8 cellular contexts compared by ENCODE assay signal in genomic region chr17:17184985-17185757, GRCh38. TPM values are rescaled to one million over a fixed set of nuclear protein-coding genes. Genes with fewer than 3 reads are reported as not detected.
A peak's percentile ranks its signal among the peaks of the same experiment; 100 is the strongest.
DNase-seq lines count a peak whose midpoint lies in the region; TF ChIP-seq lines count a peak whose summit lies in the region.
"Not testable (repeated sequence)": the region's sequence is repeated elsewhere in the genome, so short reads cannot be mapped to it uniquely, and the experiment has no call there.

No MANE protein-coding gene starts in this region.

- H3K4me3 Mint-ChIP-seq in CD8-positive, alpha-beta memory T cell, result peak overlapping the region; percentile 42 to 69 (median 53)
- peak overlapping the region; percentile 47 for H3K4me3 Mint-ChIP-seq in activated T-helper 2 cell treated with anti-CD3 and anti-CD28 coated beads, Interferon-gamma antibody, Interleukin-2, Interleukin-4, amounts not matched to agents 10 μg/mL and 5 μg/mL and 100 μg/mL, durations not matched to agents 14 hours and 24 hours and 36 hours (ENCODE audit: low read depth)
- not testable (repeated sequence) for H3K4me3 Mint-ChIP-seq in nephron
- peak overlapping the region; percentile 8 for H3K4me3 Mint-ChIP-seq in type B pancreatic cell

- not testable (repeated sequence) for H3K4me3 ChIP-seq in CD8-positive, alpha-beta memory T cell (ENCODE audit: low read length); mammary epithelial cell (replicated peaks in 1 of 3; ENCODE audit: insufficient read depth in 1 of 3, low read depth in 2 of 3, low read length in 3 of 3); left ventricle myocardium inferior

- peaks cover 72% of the 10 kb centered on the region for H3K4me1 ChIP-seq in CD8-positive, alpha-beta memory T cell (ENCODE audit: insufficient read depth, low read length)
- peaks cover 32% of the 10 kb centered on the region for H3K4me1 ChIP-seq in mammary epithelial cell (ENCODE audit: insufficient read depth, low read length)
- peaks cover 84% of the 10 kb centered on the region for H3K4me1 ChIP-seq in left ventricle myocardium inferior

- not testable (repeated sequence) for H3K27ac ChIP-seq in CD8-positive, alpha-beta memory T cell (ENCODE audit: low read depth, low read length); mammary epithelial cell (ENCODE audit: insufficient read depth, low read depth, low read length)
- H3K27ac ChIP-seq in VCaP (peak overlapping the region; percentile 31; the same call in 1 of the 2 replicates), left ventricle myocardium inferior (replicated peaks) (peak overlapping the region; percentile 68)

- H3K4me1 Mint-ChIP-seq in CD8-positive, alpha-beta memory T cell, result peaks cover 58 to 70% (median 63%) of the 10 kb centered on the region in 3 donors
- H3K4me1 Mint-ChIP-seq in activated T-helper 2 cell treated with anti-CD3 and anti-CD28 coated beads, Interferon-gamma antibody, Interleukin-2, Interleukin-4, amounts not matched to agents 10 μg/mL and 5 μg/mL and 100 μg/mL, durations not matched to agents 14 hours and 24 hours and 36 hours (ENCODE audit: low read depth), result peaks cover 64% of the 10 kb centered on the region
- H3K4me1 Mint-ChIP-seq in nephron, result peaks cover 33% of the 10 kb centered on the region
- H3K4me1 Mint-ChIP-seq in type B pancreatic cell (ENCODE audit: unreplicated experiment), result peaks cover 20% of the 10 kb centered on the region

- DNase-seq in CD8-positive, alpha-beta memory T cell; activated T-helper 2 cell treated with anti-CD3 and anti-CD28 coated beads, Interferon-gamma antibody, Interleukin-2, Interleukin-4, amounts not matched to agents 10 μg/mL and 5 μg/mL and 100 μg/mL, durations not matched to agents 14 hours and 24 hours and 36 hours (ENCODE audit: low spot score); mammary epithelial cell; type B pancreatic cell (ENCODE audit: extremely low spot score, unreplicated experiment): not testable (repeated sequence)
- peak; percentile 22 for DNase-seq in NK-92 treated with Interleukin-12 subunit alpha and Interleukin-12 subunit beta, amount 100 ng/mL, for 24 hours (lab: John Stamatoyannopoulos, UW)
- DNase-seq in left ventricle myocardium inferior, result peak; percentile 43

- peak overlapping the region; percentile 77 to 97 (median 87) for H3K27ac Mint-ChIP-seq in CD8-positive, alpha-beta memory T cell
- peak overlapping the region; percentile 90 for H3K27ac Mint-ChIP-seq in activated T-helper 2 cell treated with anti-CD3 and anti-CD28 coated beads, Interferon-gamma antibody, Interleukin-2, Interleukin-4, amounts not matched to agents 10 μg/mL and 5 μg/mL and 100 μg/mL, durations not matched to agents 14 hours and 24 hours and 36 hours
- H3K27ac Mint-ChIP-seq in nephron, result peak overlapping the region; percentile 35 to 64 (median 64)
- H3K27ac Mint-ChIP-seq in type B pancreatic cell, result peak overlapping the region; percentile 91

- H3K9ac ChIP-seq in mammary epithelial cell (ENCODE audit: insufficient read depth, low read length), result not testable (repeated sequence)

- H3K4me2 ChIP-seq in mammary epithelial cell (ENCODE audit: insufficient read depth, low read depth, low read length), result not testable (repeated sequence)

- intact Hi-C loops in activated T-helper 2 cell treated with anti-CD3 and anti-CD28 coated beads, Interferon-gamma antibody, Interleukin-2, Interleukin-4, amounts not matched to agents 10 μg/mL and 5 μg/mL and 100 μg/mL, durations not matched to agents 14 hours and 24 hours and 36 hours (cut with micrococcal nuclease), result loop anchor here (5.0 to 10.0 kb wide), 2 partner anchors 52 to 140 kb away; partner anchors contain the start of genes FLCN and MPRIP
- intact Hi-C loops in mammary epithelial cell (cut with micrococcal nuclease); left ventricle myocardium inferior (cut with micrococcal nuclease): not testable (repeated sequence)

- CTCF ChIA-PET in CD8-positive, alpha-beta memory T cell (lab: Charles Lee), result interaction anchor here (1.0 to 2.0 kb wide), 2 partner anchors 12 to 20 kb away, joined by 3 to 6 read pairs; no protein-coding TSS in a partner anchor
- CTCF ChIA-PET in mammary epithelial cell (lab: Charles Lee; ENCODE audit: low non-redundant PET), result not testable (repeated sequence)

- 93% methylated on average over 7 of the region's 13 CpGs for WGBS in mammary epithelial cell (ENCODE audit: low coverage, missing lambda C conversion rate)

- TSS peak; percentile 45 for BruUV-seq in mammary epithelial cell (replicated peaks; lab: Mats Ljungman, UMichigan)

- not testable (repeated sequence) for H3K27me3 ChIP-seq in CD8-positive, alpha-beta memory T cell (ENCODE audit: insufficient read depth, low read length, poor library complexity, severe bottlenecking); mammary epithelial cell (ENCODE audit: insufficient read depth, low read length); left ventricle myocardium inferior (ENCODE audit: low read depth)

- H3K9me3 Mint-ChIP-seq in CD8-positive, alpha-beta memory T cell; activated T-helper 2 cell treated with anti-CD3 and anti-CD28 coated beads, Interferon-gamma antibody, Interleukin-2, Interleukin-4, amounts not matched to agents 10 μg/mL and 5 μg/mL and 100 μg/mL, durations not matched to agents 14 hours and 24 hours and 36 hours; nephron; type B pancreatic cell: not testable (repeated sequence)

- not testable (repeated sequence) for H3K36me3 ChIP-seq in CD8-positive, alpha-beta memory T cell (ENCODE audit: insufficient read depth, low read length)
- peaks cover 35% of the 10 kb centered on the region for H3K36me3 ChIP-seq in mammary epithelial cell (ENCODE audit: insufficient read depth, low read length)
- H3K36me3 ChIP-seq in left ventricle myocardium inferior, result peaks cover 53% of the 10 kb centered on the region

- in situ Hi-C loops in mammary epithelial cell (cut with MboI; ENCODE audit: low sequenced_read_pairs in 2 of 2), result not testable (repeated sequence)

- not testable (repeated sequence) for H2AFZ ChIP-seq in mammary epithelial cell (ENCODE audit: low read depth, low read length)

- not testable (repeated sequence) for H4K20me1 ChIP-seq in mammary epithelial cell (ENCODE audit: insufficient read depth, low read length)

- peaks cover 7 to 75% (median 19%) of the 10 kb centered on the region in 3 donors for H3K36me3 Mint-ChIP-seq in CD8-positive, alpha-beta memory T cell
- H3K36me3 Mint-ChIP-seq in activated T-helper 2 cell treated with anti-CD3 and anti-CD28 coated beads, Interferon-gamma antibody, Interleukin-2, Interleukin-4, amounts not matched to agents 10 μg/mL and 5 μg/mL and 100 μg/mL, durations not matched to agents 14 hours and 24 hours and 36 hours (ENCODE audit: low read depth), result peaks cover 70% of the 10 kb centered on the region
- peaks cover 44% of the 10 kb centered on the region for H3K36me3 Mint-ChIP-seq in nephron (ENCODE audit: low read depth)
- H3K36me3 Mint-ChIP-seq in type B pancreatic cell, result peaks cover 18% of the 10 kb centered on the region

- dilution Hi-C loops in mammary epithelial cell (cut with HindIII; ENCODE audit: low sequenced_read_pairs), result not testable (repeated sequence)

- TF ChIP-seq CTCF in VCaP (conservative IDR thresholded peaks at IDR 0.05); mammary epithelial cell (conservative IDR thresholded peaks at IDR 0.05 in 1 of 2, IDR thresholded peaks at IDR 0.05 in 1 of 2; ENCODE audit: extremely low read depth in 1 of 2, insufficient read depth in 1 of 2, low read depth in 1 of 2, low read length in 2 of 2); left ventricle myocardium inferior (IDR thresholded peaks at IDR 0.05; ENCODE audit: borderline replicate concordance); nephron (IDR thresholded peaks at IDR 0.05; ENCODE audit: unreplicated experiment in 3 of 3); type B pancreatic cell (conservative IDR thresholded peaks at IDR 0.05): not testable (repeated sequence)

- not testable (repeated sequence) for H3K9me3 ChIP-seq in CD8-positive, alpha-beta memory T cell (ENCODE audit: low read length); mammary epithelial cell (replicated peaks; ENCODE audit: insufficient read depth, low read length); left ventricle myocardium inferior (replicated peaks)

- H3K79me2 ChIP-seq in mammary epithelial cell (ENCODE audit: insufficient read depth, low read length), result not testable (repeated sequence)

- POLR2A ChIA-PET in CD8-positive, alpha-beta memory T cell (lab: Charles Lee), result not testable (repeated sequence)

- not testable (repeated sequence) for H3K27me3 Mint-ChIP-seq in CD8-positive, alpha-beta memory T cell; activated T-helper 2 cell treated with anti-CD3 and anti-CD28 coated beads, Interferon-gamma antibody, Interleukin-2, Interleukin-4, amounts not matched to agents 10 μg/mL and 5 μg/mL and 100 μg/mL, durations not matched to agents 14 hours and 24 hours and 36 hours (ENCODE audit: low read depth); nephron (ENCODE audit: low read depth); type B pancreatic cell

RNA-seq across cellular contexts. Expression of gene PLD6, which starts 21.0 kb away (rescaled TPM):
- 10 to 100 TPM; 26.5 to 28.4 TPM for total RNA-seq in CD8-positive, alpha-beta memory T cell
- 6.9 TPM for polyA plus RNA-seq in CD8-positive, alpha-beta memory T cell
- 8.5 and 9.1 TPM in 2 replicates for total RNA-seq in activated T-helper 2 cell treated with anti-CD3 and anti-CD28 coated beads, Interferon-gamma antibody, Interleukin-2, Interleukin-4, amounts not matched to agents 10 μg/mL and 5 μg/mL and 100 μg/mL, durations not matched to agents 14 hours and 24 hours and 36 hours
- total RNA-seq in mammary epithelial cell (1 to 10 TPM; 1.8 to 4.3 TPM), left ventricle myocardium inferior (7.3 TPM), type B pancreatic cell (ENCODE audit: low replicate concordance) (0.43 and 1.5 TPM in 2 replicates)
- polyA plus RNA-seq in mammary epithelial cell, result 1.7 TPM
- polyA minus RNA-seq in mammary epithelial cell, result not detected

RNA-seq across cellular contexts. Expression of gene FLCN, which starts 51.8 kb away (rescaled TPM):
- 10 to 100 TPM; 26.9 to 30.7 TPM for total RNA-seq in CD8-positive, alpha-beta memory T cell
- 3.8 TPM for polyA plus RNA-seq in CD8-positive, alpha-beta memory T cell
- 27.7 and 30.4 TPM in 2 replicates for total RNA-seq in activated T-helper 2 cell treated with anti-CD3 and anti-CD28 coated beads, Interferon-gamma antibody, Interleukin-2, Interleukin-4, amounts not matched to agents 10 μg/mL and 5 μg/mL and 100 μg/mL, durations not matched to agents 14 hours and 24 hours and 36 hours
- total RNA-seq in mammary epithelial cell, result 10 to 100 TPM; 41.7 to 59.0 TPM
- 10.5 TPM for polyA plus RNA-seq in mammary epithelial cell
- 58.9 TPM for polyA minus RNA-seq in mammary epithelial cell
- total RNA-seq in left ventricle myocardium inferior, result 46.6 TPM
- 55.8 and 60.9 TPM in 2 replicates for total RNA-seq in type B pancreatic cell (ENCODE audit: low replicate concordance)
